ENCODE assay signal across 1 cellular context in genomic region chr1:153946622-153947246, GRCh38.
TF ChIP-seq lines count a peak whose summit lies in the region.

TSS of gene DENND4B (minus strand) at chr1:153946718. CDS start at chr1:153944374, 2,344 bp downstream.

TF ChIP-seq in K562, 482 proteins besides CTCF, POLR2A, EP300 and RAD21 (continued from another document and continues in another):
- no peak for TF ChIP-seq ZNF407 (IDR thresholded peaks at IDR 0.05; ENCODE audit: low read depth)
- TF ChIP-seq, protein P1, sequence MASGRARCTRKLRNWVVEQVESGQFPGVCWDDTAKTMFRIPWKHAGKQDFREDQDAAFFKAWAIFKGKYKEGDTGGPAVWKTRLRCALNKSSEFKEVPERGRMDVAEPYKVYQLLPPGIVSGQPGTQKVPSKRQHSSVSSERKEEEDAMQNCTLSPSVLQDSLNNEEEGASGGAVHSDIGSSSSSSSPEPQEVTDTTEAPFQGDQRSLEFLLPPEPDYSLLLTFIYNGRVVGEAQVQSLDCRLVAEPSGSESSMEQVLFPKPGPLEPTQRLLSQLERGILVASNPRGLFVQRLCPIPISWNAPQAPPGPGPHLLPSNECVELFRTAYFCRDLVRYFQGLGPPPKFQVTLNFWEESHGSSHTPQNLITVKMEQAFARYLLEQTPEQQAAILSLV (tag; IDR thresholded peaks at IDR 0.05), result no peak
- peak; percentile 37; the same call in 1 of the 2 replicates for TF ChIP-seq ESRRA (IDR thresholded peaks at IDR 0.05; ENCODE audit: borderline replicate concordance, low read depth)
- no peak for TF ChIP-seq ZNF253 (CRISPR knock-in tag; conservative IDR thresholded peaks at IDR 0.05)
- peak; percentile 92 for TF ChIP-seq VEZF1 (CRISPR knock-in tag; IDR thresholded peaks at IDR 0.05)
- TF ChIP-seq GATAD2A (IDR thresholded peaks at IDR 0.05), result peak; percentile 36; the same call in 1 of the 2 replicates
- peak in 1 of 3 experiments; percentile 61 for TF ChIP-seq YY1 (IDR thresholded peaks at IDR 0.05; ENCODE audit: borderline replicate concordance in 1 of 3, control insufficient read depth in 1 of 3, extremely low read depth in 1 of 3, insufficient read depth in 3 of 3, insufficient read length in 1 of 3, insufficient replicate concordance in 2 of 3, low read depth in 1 of 3, low read length in 2 of 3)
- TF ChIP-seq XRCC4 (IDR thresholded peaks at IDR 0.05; ENCODE audit: extremely low read depth, insufficient read depth, insufficient read length), result no peak
- no peak for TF ChIP-seq CHD2 (IDR thresholded peaks at IDR 0.05; ENCODE audit: low read depth, low read length)
- peak; percentile 84 for TF ChIP-seq RB1 (IDR thresholded peaks at IDR 0.05; ENCODE audit: low read depth)
- TF ChIP-seq ZNF239 (CRISPR knock-in tag; IDR thresholded peaks at IDR 0.05), result no peak
- peak; percentile 81 for TF ChIP-seq MYC (IDR thresholded peaks at IDR 0.05; ENCODE audit: low read depth, low read length)
- no peak for TF ChIP-seq MYC (CRISPR knock-in tag; IDR thresholded peaks at IDR 0.05; ENCODE audit: borderline replicate concordance, low read depth)
- peak; percentile 47 for TF ChIP-seq CCNT2 (IDR thresholded peaks at IDR 0.05; ENCODE audit: borderline replicate concordance, extremely low read depth, insufficient read length, low read depth, low read length)
- TF ChIP-seq SREBF2 (CRISPR knock-in tag; IDR thresholded peaks at IDR 0.05), result no peak
- TF ChIP-seq RFX7 (CRISPR knock-in tag; IDR thresholded peaks at IDR 0.05), result no peak
- peak in 1 of 2 experiments; percentile 39; a peak in 1 of 4 replicates for TF ChIP-seq TRIM24 (IDR thresholded peaks at IDR 0.05)
- TF ChIP-seq TFAM (CRISPR knock-in tag; conservative IDR thresholded peaks at IDR 0.05), result no peak
- TF ChIP-seq ZNF134 (CRISPR knock-in tag; conservative IDR thresholded peaks at IDR 0.05), result no peak
- TF ChIP-seq NFATC3 (IDR thresholded peaks at IDR 0.05), result no peak
- no peak for TF ChIP-seq DIDO1 (tag; IDR thresholded peaks at IDR 0.05; ENCODE audit: low read depth)
- peak; percentile 64 for TF ChIP-seq RBFOX2 (IDR thresholded peaks at IDR 0.05; ENCODE audit: low read depth, low read length)
- TF ChIP-seq DMBX1 (CRISPR knock-in tag; IDR thresholded peaks at IDR 0.05; ENCODE audit: borderline replicate concordance), result no peak
- peak; percentile 97 for TF ChIP-seq HNRNPL (IDR thresholded peaks at IDR 0.05; ENCODE audit: low read depth, low read length)
- peak; percentile 42 for TF ChIP-seq ZNF316 (IDR thresholded peaks at IDR 0.05)
- no peak for TF ChIP-seq STAG1 (CRISPR knock-in tag; IDR thresholded peaks at IDR 0.05; ENCODE audit: borderline replicate concordance)
- TF ChIP-seq, protein P2, sequence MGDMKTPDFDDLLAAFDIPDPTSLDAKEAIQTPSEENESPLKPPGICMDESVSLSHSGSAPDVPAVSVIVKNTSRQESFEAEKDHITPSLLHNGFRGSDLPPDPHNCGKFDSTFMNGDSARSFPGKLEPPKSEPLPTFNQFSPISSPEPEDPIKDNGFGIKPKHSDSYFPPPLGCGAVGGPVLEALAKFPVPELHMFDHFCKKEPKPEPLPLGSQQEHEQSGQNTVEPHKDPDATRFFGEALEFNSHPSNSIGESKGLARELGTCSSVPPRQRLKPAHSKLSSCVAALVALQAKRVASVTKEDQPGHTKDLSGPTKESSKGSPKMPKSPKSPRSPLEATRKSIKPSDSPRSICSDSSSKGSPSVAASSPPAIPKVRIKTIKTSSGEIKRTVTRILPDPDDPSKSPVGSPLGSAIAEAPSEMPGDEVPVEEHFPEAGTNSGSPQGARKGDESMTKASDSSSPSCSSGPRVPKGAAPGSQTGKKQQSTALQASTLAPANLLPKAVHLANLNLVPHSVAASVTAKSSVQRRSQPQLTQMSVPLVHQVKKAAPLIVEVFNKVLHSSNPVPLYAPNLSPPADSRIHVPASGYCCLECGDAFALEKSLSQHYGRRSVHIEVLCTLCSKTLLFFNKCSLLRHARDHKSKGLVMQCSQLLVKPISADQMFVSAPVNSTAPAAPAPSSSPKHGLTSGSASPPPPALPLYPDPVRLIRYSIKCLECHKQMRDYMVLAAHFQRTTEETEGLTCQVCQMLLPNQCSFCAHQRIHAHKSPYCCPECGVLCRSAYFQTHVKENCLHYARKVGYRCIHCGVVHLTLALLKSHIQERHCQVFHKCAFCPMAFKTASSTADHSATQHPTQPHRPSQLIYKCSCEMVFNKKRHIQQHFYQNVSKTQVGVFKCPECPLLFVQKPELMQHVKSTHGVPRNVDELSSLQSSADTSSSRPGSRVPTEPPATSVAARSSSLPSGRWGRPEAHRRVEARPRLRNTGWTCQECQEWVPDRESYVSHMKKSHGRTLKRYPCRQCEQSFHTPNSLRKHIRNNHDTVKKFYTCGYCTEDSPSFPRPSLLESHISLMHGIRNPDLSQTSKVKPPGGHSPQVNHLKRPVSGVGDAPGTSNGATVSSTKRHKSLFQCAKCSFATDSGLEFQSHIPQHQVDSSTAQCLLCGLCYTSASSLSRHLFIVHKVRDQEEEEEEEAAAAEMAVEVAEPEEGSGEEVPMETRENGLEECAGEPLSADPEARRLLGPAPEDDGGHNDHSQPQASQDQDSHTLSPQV (IDR thresholded peaks at IDR 0.05), result peak; percentile 48; the same call in 1 of the 2 replicates
- no peak for TF ChIP-seq KLF1 (tag; IDR thresholded peaks at IDR 0.05)
- no peak for TF ChIP-seq FOXK2 (conservative IDR thresholded peaks at IDR 0.05 in 1 of 2, IDR thresholded peaks at IDR 0.05 in 1 of 2; ENCODE audit: low read depth in 2 of 2)
- no peak for TF ChIP-seq CC2D1A (IDR thresholded peaks at IDR 0.05)
- TF ChIP-seq MLLT1 (IDR thresholded peaks at IDR 0.05), result peak in 1 of 2 experiments; percentile 63; a peak in 1 of 4 replicates
- 0 out of 2 replicates have a peak, but pooled peaks have one; percentile 14 for TF ChIP-seq TEAD4 (IDR thresholded peaks at IDR 0.05; ENCODE audit: low read length)
- TF ChIP-seq TEAD4 (CRISPR knock-in tag; IDR thresholded peaks at IDR 0.05; ENCODE audit: borderline replicate concordance), result no peak
- peak; percentile 62; the same call in 1 of the 2 replicates for TF ChIP-seq ETS1 (conservative IDR thresholded peaks at IDR 0.05; ENCODE audit: control insufficient read depth, low read depth, low read length)
- TF ChIP-seq, protein P3, sequence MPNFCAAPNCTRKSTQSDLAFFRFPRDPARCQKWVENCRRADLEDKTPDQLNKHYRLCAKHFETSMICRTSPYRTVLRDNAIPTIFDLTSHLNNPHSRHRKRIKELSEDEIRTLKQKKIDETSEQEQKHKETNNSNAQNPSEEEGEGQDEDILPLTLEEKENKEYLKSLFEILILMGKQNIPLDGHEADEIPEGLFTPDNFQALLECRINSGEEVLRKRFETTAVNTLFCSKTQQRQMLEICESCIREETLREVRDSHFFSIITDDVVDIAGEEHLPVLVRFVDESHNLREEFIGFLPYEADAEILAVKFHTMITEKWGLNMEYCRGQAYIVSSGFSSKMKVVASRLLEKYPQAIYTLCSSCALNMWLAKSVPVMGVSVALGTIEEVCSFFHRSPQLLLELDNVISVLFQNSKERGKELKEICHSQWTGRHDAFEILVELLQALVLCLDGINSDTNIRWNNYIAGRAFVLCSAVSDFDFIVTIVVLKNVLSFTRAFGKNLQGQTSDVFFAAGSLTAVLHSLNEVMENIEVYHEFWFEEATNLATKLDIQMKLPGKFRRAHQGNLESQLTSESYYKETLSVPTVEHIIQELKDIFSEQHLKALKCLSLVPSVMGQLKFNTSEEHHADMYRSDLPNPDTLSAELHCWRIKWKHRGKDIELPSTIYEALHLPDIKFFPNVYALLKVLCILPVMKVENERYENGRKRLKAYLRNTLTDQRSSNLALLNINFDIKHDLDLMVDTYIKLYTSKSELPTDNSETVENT (CRISPR knock-in tag; IDR thresholded peaks at IDR 0.05), result 0 out of 2 replicates have a peak, but pooled peaks have one; percentile 49
- TF ChIP-seq POLR2AphosphoS5 (IDR thresholded peaks at IDR 0.05; ENCODE audit: control insufficient read depth, insufficient read depth, low read depth, low read length), result peak; percentile 67
- no peak for TF ChIP-seq HIVEP1 (CRISPR knock-in tag; IDR thresholded peaks at IDR 0.05)
- TF ChIP-seq NBN (IDR thresholded peaks at IDR 0.05; ENCODE audit: low read depth), result peak; percentile 74
- no peak for TF ChIP-seq NR3C1 (CRISPR knock-in tag; IDR thresholded peaks at IDR 0.05)
- TF ChIP-seq, protein P4, sequence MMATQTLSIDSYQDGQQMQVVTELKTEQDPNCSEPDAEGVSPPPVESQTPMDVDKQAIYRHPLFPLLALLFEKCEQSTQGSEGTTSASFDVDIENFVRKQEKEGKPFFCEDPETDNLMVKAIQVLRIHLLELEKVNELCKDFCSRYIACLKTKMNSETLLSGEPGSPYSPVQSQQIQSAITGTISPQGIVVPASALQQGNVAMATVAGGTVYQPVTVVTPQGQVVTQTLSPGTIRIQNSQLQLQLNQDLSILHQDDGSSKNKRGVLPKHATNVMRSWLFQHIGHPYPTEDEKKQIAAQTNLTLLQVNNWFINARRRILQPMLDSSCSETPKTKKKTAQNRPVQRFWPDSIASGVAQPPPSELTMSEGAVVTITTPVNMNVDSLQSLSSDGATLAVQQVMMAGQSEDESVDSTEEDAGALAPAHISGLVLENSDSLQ (IDR thresholded peaks at IDR 0.05), result no peak
